Comparison of ENCODE assay signal across 2 cellular contexts in the genomic region with DNA sequence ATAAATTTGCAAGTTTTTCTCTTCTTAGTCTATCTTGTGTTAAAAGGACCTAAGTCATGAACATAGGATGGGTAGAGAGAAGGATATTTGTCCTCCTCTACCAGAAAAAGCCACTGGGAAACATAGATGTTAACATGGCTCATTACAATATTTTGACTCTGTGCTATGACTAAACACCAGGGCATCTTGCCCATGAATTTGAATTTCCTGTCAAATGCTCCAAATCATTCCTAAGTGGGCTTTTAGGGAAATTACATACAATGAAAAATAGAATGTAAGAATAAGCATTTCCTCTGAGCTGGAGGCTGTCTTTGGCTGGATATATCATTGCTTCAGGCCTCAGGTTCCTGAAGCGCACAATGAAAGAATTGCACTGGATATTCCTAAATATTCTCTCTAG.
TF ChIP-seq lines count a peak whose summit lies in the region.

No MANE protein-coding gene starts in this region.

TF ChIP-seq in GM23338, 12 proteins besides CTCF, POLR2A, EP300 and RAD21 (continued from another document):
- no peak for TF ChIP-seq REST (IDR thresholded peaks at IDR 0.05; ENCODE audit: unreplicated experiment)
- no peak for TF ChIP-seq CREB1 (CRISPR knock-in tag; IDR thresholded peaks at IDR 0.05; ENCODE audit: low read depth)
- TF ChIP-seq, protein P1, sequence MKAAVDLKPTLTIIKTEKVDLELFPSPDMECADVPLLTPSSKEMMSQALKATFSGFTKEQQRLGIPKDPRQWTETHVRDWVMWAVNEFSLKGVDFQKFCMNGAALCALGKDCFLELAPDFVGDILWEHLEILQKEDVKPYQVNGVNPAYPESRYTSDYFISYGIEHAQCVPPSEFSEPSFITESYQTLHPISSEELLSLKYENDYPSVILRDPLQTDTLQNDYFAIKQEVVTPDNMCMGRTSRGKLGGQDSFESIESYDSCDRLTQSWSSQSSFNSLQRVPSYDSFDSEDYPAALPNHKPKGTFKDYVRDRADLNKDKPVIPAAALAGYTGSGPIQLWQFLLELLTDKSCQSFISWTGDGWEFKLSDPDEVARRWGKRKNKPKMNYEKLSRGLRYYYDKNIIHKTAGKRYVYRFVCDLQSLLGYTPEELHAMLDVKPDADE (IDR thresholded peaks at IDR 0.05): no peak
- TF ChIP-seq EZH2phosphoT487 (IDR thresholded peaks at IDR 0.05; ENCODE audit: unreplicated experiment): no peak
- no peak for TF ChIP-seq STAT1 (IDR thresholded peaks at IDR 0.05; ENCODE audit: unreplicated experiment)
- no peak for TF ChIP-seq JUNB (IDR thresholded peaks at IDR 0.05; ENCODE audit: unreplicated experiment)
- TF ChIP-seq, protein P2, sequence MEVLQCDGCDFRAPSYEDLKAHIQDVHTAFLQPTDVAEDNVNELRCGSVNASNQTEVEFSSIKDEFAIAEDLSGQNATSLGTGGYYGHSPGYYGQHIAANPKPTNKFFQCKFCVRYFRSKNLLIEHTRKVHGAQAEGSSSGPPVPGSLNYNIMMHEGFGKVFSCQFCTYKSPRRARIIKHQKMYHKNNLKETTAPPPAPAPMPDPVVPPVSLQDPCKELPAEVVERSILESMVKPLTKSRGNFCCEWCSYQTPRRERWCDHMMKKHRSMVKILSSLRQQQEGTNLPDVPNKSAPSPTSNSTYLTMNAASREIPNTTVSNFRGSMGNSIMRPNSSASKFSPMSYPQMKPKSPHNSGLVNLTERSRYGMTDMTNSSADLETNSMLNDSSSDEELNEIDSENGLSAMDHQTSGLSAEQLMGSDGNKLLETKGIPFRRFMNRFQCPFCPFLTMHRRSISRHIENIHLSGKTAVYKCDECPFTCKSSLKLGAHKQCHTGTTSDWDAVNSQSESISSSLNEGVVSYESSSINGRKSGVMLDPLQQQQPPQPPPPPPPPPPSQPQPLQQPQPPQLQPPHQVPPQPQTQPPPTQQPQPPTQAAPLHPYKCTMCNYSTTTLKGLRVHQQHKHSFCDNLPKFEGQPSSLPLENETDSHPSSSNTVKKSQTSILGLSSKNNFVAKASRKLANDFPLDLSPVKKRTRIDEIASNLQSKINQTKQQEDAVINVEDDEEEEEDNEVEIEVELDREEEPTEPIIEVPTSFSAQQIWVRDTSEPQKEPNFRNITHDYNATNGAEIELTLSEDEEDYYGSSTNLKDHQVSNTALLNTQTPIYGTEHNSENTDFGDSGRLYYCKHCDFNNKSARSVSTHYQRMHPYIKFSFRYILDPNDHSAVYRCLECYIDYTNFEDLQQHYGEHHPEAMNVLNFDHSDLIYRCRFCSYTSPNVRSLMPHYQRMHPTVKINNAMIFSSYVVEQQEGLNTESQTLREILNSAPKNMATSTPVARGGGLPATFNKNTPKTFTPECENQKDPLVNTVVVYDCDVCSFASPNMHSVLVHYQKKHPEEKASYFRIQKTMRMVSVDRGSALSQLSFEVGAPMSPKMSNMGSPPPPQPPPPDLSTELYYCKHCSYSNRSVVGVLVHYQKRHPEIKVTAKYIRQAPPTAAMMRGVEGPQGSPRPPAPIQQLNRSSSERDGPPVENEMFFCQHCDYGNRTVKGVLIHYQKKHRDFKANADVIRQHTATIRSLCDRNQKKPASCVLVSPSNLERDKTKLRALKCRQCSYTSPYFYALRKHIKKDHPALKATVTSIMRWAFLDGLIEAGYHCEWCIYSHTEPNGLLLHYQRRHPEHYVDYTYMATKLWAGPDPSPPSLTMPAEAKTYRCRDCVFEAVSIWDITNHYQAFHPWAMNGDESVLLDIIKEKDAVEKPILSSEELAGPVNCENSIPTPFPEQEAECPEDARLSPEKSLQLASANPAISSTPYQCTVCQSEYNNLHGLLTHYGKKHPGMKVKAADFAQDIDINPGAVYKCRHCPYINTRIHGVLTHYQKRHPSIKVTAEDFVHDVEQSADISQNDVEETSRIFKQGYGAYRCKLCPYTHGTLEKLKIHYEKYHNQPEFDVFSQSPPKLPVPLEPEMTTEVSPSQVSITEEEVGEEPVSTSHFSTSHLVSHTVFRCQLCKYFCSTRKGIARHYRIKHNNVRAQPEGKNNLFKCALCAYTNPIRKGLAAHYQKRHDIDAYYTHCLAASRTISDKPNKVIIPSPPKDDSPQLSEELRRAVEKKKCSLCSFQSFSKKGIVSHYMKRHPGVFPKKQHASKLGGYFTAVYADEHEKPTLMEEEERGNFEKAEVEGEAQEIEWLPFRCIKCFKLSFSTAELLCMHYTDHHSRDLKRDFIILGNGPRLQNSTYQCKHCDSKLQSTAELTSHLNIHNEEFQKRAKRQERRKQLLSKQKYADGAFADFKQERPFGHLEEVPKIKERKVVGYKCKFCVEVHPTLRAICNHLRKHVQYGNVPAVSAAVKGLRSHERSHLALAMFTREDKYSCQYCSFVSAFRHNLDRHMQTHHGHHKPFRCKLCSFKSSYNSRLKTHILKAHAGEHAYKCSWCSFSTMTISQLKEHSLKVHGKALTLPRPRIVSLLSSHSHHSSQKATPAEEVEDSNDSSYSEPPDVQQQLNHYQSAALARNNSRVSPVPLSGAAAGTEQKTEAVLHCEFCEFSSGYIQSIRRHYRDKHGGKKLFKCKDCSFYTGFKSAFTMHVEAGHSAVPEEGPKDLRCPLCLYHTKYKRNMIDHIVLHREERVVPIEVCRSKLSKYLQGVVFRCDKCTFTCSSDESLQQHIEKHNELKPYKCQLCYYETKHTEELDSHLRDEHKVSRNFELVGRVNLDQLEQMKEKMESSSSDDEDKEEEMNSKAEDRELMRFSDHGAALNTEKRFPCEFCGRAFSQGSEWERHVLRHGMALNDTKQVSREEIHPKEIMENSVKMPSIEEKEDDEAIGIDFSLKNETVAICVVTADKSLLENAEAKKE (CRISPR knock-in tag; IDR thresholded peaks at IDR 0.05): no peak
- TF ChIP-seq EZH2 (IDR thresholded peaks at IDR 0.05; ENCODE audit: low read depth, unreplicated experiment): no peak

TF ChIP-seq in endothelial cell of umbilical vein, 7 proteins besides CTCF, POLR2A, EP300 and RAD21 (continued from another document):
- no peak for TF ChIP-seq MAX (IDR thresholded peaks at IDR 0.05; ENCODE audit: insufficient read depth, insufficient read length)
